ENCODE assay signal across 2 cellular contexts in genomic region chr15:57615951-57616496, GRCh38. TPM values are rescaled to one million over a fixed set of nuclear protein-coding genes. Genes with fewer than 3 reads are reported as not detected.
"Had no signal": no experiment of that assay in that cellular context is flagged by ENCODE, and none has a peak within 500 bp of the region (broad histone marks: within the 10 kb centered on the region; RNA-seq: fewer than 3 reads in every experiment).

No MANE protein-coding gene starts in this region.

RNA-seq across cellular contexts. Expression of gene MYZAP, which starts 24.3 kb away (rescaled TPM):
- total RNA-seq: natural killer cell treated with Interleukin-12 subunit alpha and Interleukin-12 subunit beta and Interleukin-15 and Interleukin-18, amount 100 ng/mL, for 72 hours had no signal
- polyA plus RNA-seq: neural cell had no signal
